Comparison of ENCODE assay signal across 1 cellular context in the genomic region with DNA sequence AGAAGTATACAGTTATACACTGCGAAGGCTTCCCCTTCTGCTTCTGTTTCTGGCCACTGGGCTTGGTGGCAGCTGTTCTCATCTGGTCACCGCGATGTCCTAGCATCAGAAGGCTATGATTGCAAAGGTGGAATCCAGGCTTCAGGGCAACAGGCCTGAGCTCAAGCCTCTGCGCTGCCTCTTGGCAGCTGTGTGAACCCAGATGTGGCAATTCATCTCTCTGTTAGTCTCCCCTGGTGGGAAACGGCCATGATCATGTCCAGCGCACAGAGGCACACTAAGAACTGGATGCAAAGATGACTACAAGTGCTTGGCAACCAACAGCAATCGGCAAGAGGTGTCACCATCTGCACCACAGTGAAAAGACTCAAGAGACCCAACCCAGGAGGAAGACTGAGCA.
TF ChIP-seq lines count a peak whose summit lies in the region.

No MANE protein-coding gene starts in this region.

TF ChIP-seq in GM23338, 12 proteins besides CTCF, POLR2A, EP300 and RAD21:
- TF ChIP-seq, protein P1, sequence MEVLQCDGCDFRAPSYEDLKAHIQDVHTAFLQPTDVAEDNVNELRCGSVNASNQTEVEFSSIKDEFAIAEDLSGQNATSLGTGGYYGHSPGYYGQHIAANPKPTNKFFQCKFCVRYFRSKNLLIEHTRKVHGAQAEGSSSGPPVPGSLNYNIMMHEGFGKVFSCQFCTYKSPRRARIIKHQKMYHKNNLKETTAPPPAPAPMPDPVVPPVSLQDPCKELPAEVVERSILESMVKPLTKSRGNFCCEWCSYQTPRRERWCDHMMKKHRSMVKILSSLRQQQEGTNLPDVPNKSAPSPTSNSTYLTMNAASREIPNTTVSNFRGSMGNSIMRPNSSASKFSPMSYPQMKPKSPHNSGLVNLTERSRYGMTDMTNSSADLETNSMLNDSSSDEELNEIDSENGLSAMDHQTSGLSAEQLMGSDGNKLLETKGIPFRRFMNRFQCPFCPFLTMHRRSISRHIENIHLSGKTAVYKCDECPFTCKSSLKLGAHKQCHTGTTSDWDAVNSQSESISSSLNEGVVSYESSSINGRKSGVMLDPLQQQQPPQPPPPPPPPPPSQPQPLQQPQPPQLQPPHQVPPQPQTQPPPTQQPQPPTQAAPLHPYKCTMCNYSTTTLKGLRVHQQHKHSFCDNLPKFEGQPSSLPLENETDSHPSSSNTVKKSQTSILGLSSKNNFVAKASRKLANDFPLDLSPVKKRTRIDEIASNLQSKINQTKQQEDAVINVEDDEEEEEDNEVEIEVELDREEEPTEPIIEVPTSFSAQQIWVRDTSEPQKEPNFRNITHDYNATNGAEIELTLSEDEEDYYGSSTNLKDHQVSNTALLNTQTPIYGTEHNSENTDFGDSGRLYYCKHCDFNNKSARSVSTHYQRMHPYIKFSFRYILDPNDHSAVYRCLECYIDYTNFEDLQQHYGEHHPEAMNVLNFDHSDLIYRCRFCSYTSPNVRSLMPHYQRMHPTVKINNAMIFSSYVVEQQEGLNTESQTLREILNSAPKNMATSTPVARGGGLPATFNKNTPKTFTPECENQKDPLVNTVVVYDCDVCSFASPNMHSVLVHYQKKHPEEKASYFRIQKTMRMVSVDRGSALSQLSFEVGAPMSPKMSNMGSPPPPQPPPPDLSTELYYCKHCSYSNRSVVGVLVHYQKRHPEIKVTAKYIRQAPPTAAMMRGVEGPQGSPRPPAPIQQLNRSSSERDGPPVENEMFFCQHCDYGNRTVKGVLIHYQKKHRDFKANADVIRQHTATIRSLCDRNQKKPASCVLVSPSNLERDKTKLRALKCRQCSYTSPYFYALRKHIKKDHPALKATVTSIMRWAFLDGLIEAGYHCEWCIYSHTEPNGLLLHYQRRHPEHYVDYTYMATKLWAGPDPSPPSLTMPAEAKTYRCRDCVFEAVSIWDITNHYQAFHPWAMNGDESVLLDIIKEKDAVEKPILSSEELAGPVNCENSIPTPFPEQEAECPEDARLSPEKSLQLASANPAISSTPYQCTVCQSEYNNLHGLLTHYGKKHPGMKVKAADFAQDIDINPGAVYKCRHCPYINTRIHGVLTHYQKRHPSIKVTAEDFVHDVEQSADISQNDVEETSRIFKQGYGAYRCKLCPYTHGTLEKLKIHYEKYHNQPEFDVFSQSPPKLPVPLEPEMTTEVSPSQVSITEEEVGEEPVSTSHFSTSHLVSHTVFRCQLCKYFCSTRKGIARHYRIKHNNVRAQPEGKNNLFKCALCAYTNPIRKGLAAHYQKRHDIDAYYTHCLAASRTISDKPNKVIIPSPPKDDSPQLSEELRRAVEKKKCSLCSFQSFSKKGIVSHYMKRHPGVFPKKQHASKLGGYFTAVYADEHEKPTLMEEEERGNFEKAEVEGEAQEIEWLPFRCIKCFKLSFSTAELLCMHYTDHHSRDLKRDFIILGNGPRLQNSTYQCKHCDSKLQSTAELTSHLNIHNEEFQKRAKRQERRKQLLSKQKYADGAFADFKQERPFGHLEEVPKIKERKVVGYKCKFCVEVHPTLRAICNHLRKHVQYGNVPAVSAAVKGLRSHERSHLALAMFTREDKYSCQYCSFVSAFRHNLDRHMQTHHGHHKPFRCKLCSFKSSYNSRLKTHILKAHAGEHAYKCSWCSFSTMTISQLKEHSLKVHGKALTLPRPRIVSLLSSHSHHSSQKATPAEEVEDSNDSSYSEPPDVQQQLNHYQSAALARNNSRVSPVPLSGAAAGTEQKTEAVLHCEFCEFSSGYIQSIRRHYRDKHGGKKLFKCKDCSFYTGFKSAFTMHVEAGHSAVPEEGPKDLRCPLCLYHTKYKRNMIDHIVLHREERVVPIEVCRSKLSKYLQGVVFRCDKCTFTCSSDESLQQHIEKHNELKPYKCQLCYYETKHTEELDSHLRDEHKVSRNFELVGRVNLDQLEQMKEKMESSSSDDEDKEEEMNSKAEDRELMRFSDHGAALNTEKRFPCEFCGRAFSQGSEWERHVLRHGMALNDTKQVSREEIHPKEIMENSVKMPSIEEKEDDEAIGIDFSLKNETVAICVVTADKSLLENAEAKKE (CRISPR knock-in tag; IDR thresholded peaks at IDR 0.05) = no peak
- TF ChIP-seq, protein P2, sequence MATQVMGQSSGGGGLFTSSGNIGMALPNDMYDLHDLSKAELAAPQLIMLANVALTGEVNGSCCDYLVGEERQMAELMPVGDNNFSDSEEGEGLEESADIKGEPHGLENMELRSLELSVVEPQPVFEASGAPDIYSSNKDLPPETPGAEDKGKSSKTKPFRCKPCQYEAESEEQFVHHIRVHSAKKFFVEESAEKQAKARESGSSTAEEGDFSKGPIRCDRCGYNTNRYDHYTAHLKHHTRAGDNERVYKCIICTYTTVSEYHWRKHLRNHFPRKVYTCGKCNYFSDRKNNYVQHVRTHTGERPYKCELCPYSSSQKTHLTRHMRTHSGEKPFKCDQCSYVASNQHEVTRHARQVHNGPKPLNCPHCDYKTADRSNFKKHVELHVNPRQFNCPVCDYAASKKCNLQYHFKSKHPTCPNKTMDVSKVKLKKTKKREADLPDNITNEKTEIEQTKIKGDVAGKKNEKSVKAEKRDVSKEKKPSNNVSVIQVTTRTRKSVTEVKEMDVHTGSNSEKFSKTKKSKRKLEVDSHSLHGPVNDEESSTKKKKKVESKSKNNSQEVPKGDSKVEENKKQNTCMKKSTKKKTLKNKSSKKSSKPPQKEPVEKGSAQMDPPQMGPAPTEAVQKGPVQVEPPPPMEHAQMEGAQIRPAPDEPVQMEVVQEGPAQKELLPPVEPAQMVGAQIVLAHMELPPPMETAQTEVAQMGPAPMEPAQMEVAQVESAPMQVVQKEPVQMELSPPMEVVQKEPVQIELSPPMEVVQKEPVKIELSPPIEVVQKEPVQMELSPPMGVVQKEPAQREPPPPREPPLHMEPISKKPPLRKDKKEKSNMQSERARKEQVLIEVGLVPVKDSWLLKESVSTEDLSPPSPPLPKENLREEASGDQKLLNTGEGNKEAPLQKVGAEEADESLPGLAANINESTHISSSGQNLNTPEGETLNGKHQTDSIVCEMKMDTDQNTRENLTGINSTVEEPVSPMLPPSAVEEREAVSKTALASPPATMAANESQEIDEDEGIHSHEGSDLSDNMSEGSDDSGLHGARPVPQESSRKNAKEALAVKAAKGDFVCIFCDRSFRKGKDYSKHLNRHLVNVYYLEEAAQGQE (IDR thresholded peaks at IDR 0.05; ENCODE audit: unreplicated experiment) = no peak
- TF ChIP-seq NANOG (IDR thresholded peaks at IDR 0.05; ENCODE audit: borderline replicate concordance) = no peak
- no peak for TF ChIP-seq POLR2AphosphoS5 (IDR thresholded peaks at IDR 0.05; ENCODE audit: low read depth)
- TF ChIP-seq ZNF114 (CRISPR knock-in tag; IDR thresholded peaks at IDR 0.05) = no peak
- TF ChIP-seq ZNF331 (CRISPR knock-in tag; IDR thresholded peaks at IDR 0.05; ENCODE audit: low read depth) = no peak
- TF ChIP-seq JUNB (IDR thresholded peaks at IDR 0.05; ENCODE audit: unreplicated experiment) = no peak
- no peak for TF ChIP-seq EZH2phosphoT487 (IDR thresholded peaks at IDR 0.05; ENCODE audit: unreplicated experiment)
- no peak for TF ChIP-seq CREB1 (CRISPR knock-in tag; IDR thresholded peaks at IDR 0.05; ENCODE audit: low read depth)
- no peak for TF ChIP-seq EZH2 (IDR thresholded peaks at IDR 0.05; ENCODE audit: low read depth, unreplicated experiment)
